In genomic region chr5:10775646-10776045, GRCh38 we compare ENCODE assay signal across 16 cellular contexts. TPM values are rescaled to one million over a fixed set of nuclear protein-coding genes. Genes with fewer than 3 reads are reported as not detected.
DNase-seq lines count a peak whose midpoint lies in the region; ATAC-seq, FAIRE-seq and TF ChIP-seq lines count a peak whose summit lies in the region.
"Had no signal": no experiment of that assay in that cellular context is flagged by ENCODE, and none has a peak within 500 bp of the region (broad histone marks: within the 10 kb centered on the region; RNA-seq: fewer than 3 reads in every experiment).

No MANE protein-coding gene starts in this region.

- no peaks in the 10 kb centered on the region for H3K36me3 ChIP-seq in tibial nerve

- H3K4me3 ChIP-seq in A549, result no peak overlapping the region
- no peak overlapping the region for H3K4me3 ChIP-seq in choroid plexus epithelial cell (ENCODE audit: low read depth, low read length)
- no peak overlapping the region for H3K4me3 ChIP-seq in tibial nerve
- H3K4me3 ChIP-seq: PC-9, smooth muscle cell had no signal

- no peaks in the 10 kb centered on the region for H3K27me3 ChIP-seq in tibial nerve

- no peaks in the 10 kb centered on the region for H3K4me1 ChIP-seq in A549
- H3K4me1 ChIP-seq in tibial nerve, result no peaks in the 10 kb centered on the region
- H3K4me1 ChIP-seq: parathyroid adenoma had no signal

- H3K9me3 ChIP-seq in A549, result no peaks in the 10 kb centered on the region; the same call in 2 of the 3 replicates
- peaks cover 0 to 7% (median 0%) of the 10 kb centered on the region in 4 donors for H3K9me3 ChIP-seq in tibial nerve

- H3K27ac ChIP-seq in A549 (no peak overlapping the region), tibial nerve (no peak overlapping the region)
- H3K27ac ChIP-seq: parathyroid adenoma, PC-9 had no signal

- no peak for TF ChIP-seq EP300 in A549 (IDR thresholded peaks at IDR 0.05)
- no peak for TF ChIP-seq EP300 in tibial nerve (IDR thresholded peaks at IDR 0.05)

- no peak for TF ChIP-seq CTCF in A549 (IDR thresholded peaks at IDR 0.05)
- TF ChIP-seq CTCF in choroid plexus epithelial cell (conservative IDR thresholded peaks at IDR 0.05; ENCODE audit: low read depth, low read length), result peak; percentile 28
- TF ChIP-seq CTCF in tibial nerve (IDR thresholded peaks at IDR 0.05), result no peak

- FAIRE-seq in A549 (lab: Jason Lieb, UNC), result no peak

- POLR2A ChIA-PET in A549 (lab: Yijun Ruan, JAX), result no interaction called here

- 18% methylated on average over 4 of the region's 4 CpGs for WGBS in A549 (ENCODE audit: missing lambda C conversion rate)
- 82 to 94% methylated on average over 4 of the region's 4 CpGs for WGBS in tibial nerve, 2 donors

- CTCF ChIA-PET in A549 (lab: Yijun Ruan, JAX), result interaction anchor here (1.3 to 2.1 kb wide), 2 partner anchors 51 to 86 kb away, joined by 4 to 7 read pairs; no protein-coding TSS in a partner anchor

- DNase-seq in A549 (ENCODE audit: low read depth in 1 of 2, low spot score in 1 of 2) (no peak), choroid plexus epithelial cell (ENCODE audit: low read depth) (no peak), A172 (ENCODE audit: low spot score) (no peak), tibial nerve (ENCODE audit: low spot score in 2 of 2) (no peak), HuH-7 (ENCODE audit: low spot score) (no peak), NCI-H1694 treated with DMSO at 0.1 percent for 48 hours (lab: John Stamatoyannopoulos, UW) (no peak)
- DNase-seq: activated T-cell treated with anti-CD3 and anti-CD28 coated beads, Interleukin-2, amount 50 U/mL, for 24 hours; GDM1; left cardiac atrium; NCI-H1417 treated with DMSO at 0.1 percent for 48 hours; NCI-H446; PC-9 had no signal

- H3K4me2 ChIP-seq in A549, result no peak overlapping the region
- H3K4me2 ChIP-seq: PC-9, smooth muscle cell had no signal

- peak; percentile 62 to 78; a peak in 3 of 6 replicates for ATAC-seq in A549
- ATAC-seq in GM18861 (IDR thresholded peaks at IDR 0.05; ENCODE audit: unreplicated experiment), result peak; percentile 70
- ATAC-seq in HG03469 (IDR thresholded peaks at IDR 0.05; ENCODE audit: unreplicated experiment), result peak; percentile 60
- ATAC-seq: left cardiac atrium had no signal

- TF ChIP-seq POLR2A in A549 (IDR thresholded peaks at IDR 0.05; ENCODE audit: low read length), result no peak
- no peak for TF ChIP-seq POLR2A in tibial nerve (IDR thresholded peaks at IDR 0.05)

- peak in 1 of 2 experiments; percentile 21; a peak in 1 of 5 replicates for TF ChIP-seq RAD21 in A549 (conservative IDR thresholded peaks at IDR 0.05 in 1 of 2, IDR thresholded peaks at IDR 0.05 in 1 of 2)

TF ChIP-seq in A549, 52 proteins besides CTCF, POLR2A, EP300 and RAD21:
- TF ChIP-seq RNF2 (IDR thresholded peaks at IDR 0.05; ENCODE audit: borderline replicate concordance, low read depth) (no peak), HOXB5 (CRISPR knock-in tag; IDR thresholded peaks at IDR 0.05) (no peak), KDM5A (IDR thresholded peaks at IDR 0.05) (no peak), JUN (IDR thresholded peaks at IDR 0.05) (no peak), RARB (CRISPR knock-in tag; IDR thresholded peaks at IDR 0.05) (no peak), JUNB (IDR thresholded peaks at IDR 0.05) (no peak), TFCP2L1 (CRISPR knock-in tag; IDR thresholded peaks at IDR 0.05) (no peak), RCOR1 (IDR thresholded peaks at IDR 0.05; ENCODE audit: low read depth, low read length) (no peak)
- TF ChIP-seq, protein P1, sequence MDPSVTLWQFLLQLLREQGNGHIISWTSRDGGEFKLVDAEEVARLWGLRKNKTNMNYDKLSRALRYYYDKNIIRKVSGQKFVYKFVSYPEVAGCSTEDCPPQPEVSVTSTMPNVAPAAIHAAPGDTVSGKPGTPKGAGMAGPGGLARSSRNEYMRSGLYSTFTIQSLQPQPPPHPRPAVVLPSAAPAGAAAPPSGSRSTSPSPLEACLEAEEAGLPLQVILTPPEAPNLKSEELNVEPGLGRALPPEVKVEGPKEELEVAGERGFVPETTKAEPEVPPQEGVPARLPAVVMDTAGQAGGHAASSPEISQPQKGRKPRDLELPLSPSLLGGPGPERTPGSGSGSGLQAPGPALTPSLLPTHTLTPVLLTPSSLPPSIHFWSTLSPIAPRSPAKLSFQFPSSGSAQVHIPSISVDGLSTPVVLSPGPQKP (IDR thresholded peaks at IDR 0.05; ENCODE audit: low read depth, low read length), result no peak
- TF ChIP-seq, protein P2, sequence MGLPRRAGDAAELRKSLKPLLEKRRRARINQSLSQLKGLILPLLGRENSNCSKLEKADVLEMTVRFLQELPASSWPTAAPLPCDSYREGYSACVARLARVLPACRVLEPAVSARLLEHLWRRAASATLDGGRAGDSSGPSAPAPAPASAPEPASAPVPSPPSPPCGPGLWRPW (IDR thresholded peaks at IDR 0.05), result no peak

RNA-seq across cellular contexts. Expression of gene DAP, which starts 14.6 kb away (rescaled TPM):
- polyA plus RNA-seq in A549 (2011; rRNA removed) (24.2 and 46.4 TPM in 2 replicates), A549 (2017; fragmentation: RNase III; extraction: RNeasy Plus Mini Kit Qiagen cat#74134 plus additional on column Dnase treatment) (47.3 to 65.0 TPM (median 54.9 TPM) in 3 replicates)
- 36.5 and 45.3 TPM in 2 replicates for polyA plus RNA-seq in A549 (2012; cell fraction: cytosol; rRNA removed)
- polyA plus RNA-seq in A549 (2012; cell fraction: nucleus; rRNA removed), result 23.6 and 24.7 TPM in 2 replicates
- 55.9 and 67.3 TPM in 2 replicates for polyA minus RNA-seq in A549 (2011; rRNA and poly(A)+ RNA removed)
- total RNA-seq in A172 (2014; rRNA removed; shearing (Covaris generic)), result 26.0 and 27.9 TPM in 2 replicates
- 10 to 100 TPM; 43.0 to 77.7 (median 50.0) TPM for total RNA-seq in tibial nerve
